ENCODE assay signal across 30 cellular contexts in genomic region chr2:172398444-172398843, GRCh38. TPM values are rescaled to one million over a fixed set of nuclear protein-coding genes. Genes with fewer than 3 reads are reported as not detected.
DNase-seq lines count a peak whose midpoint lies in the region; ATAC-seq, FAIRE-seq and TF ChIP-seq lines count a peak whose summit lies in the region.
"Had no signal": no experiment of that assay in that cellular context is flagged by ENCODE, and none has a peak within 500 bp of the region (broad histone marks: within the 10 kb centered on the region; RNA-seq: fewer than 3 reads in every experiment).

No MANE protein-coding gene starts in this region.

- peaks cover 58% of the 10 kb centered on the region for H3K4me1 ChIP-seq in left ventricle myocardium inferior
- peaks cover 6 to 11% of the 10 kb centered on the region in 2 donors for H3K4me1 ChIP-seq in kidney (ENCODE audit: control insufficient read depth in 1 of 2, insufficient read depth in 1 of 2, low read depth in 1 of 2, low read length in 2 of 2)
- no peaks in the 10 kb centered on the region for H3K4me1 ChIP-seq in effector memory CD4-positive, alpha-beta T cell (ENCODE audit: control insufficient read depth, insufficient read depth, low read length, poor library complexity, severe bottlenecking)
- H3K4me1 ChIP-seq: adrenal gland, BE2C had no signal

- H3K9me3 ChIP-seq in left ventricle myocardium inferior (replicated peaks) = no peaks in the 10 kb centered on the region
- H3K9me3 ChIP-seq in kidney (ENCODE audit: control insufficient read depth in 1 of 2, low read length in 2 of 2) = no peaks in the 10 kb centered on the region
- no peaks in the 10 kb centered on the region for H3K9me3 ChIP-seq in effector memory CD4-positive, alpha-beta T cell (ENCODE audit: control insufficient read depth, low read length)
- H3K9me3 ChIP-seq: adrenal gland, BE2C, tibial nerve had no signal

- H3K27ac ChIP-seq in left ventricle myocardium inferior (replicated peaks) (peak overlapping the region; percentile 46), brain microvascular endothelial cell (no peak overlapping the region), kidney (ENCODE audit: low read depth in 2 of 2, low read length in 2 of 2) (no peak overlapping the region)
- H3K27ac ChIP-seq in effector memory CD4-positive, alpha-beta T cell (ENCODE audit: insufficient read depth, low read length, poor library complexity, severe bottlenecking) = no peak overlapping the region
- H3K27ac ChIP-seq: SK-N-MC had no signal

- H3K4me3 ChIP-seq in left ventricle myocardium inferior (no peak overlapping the region), brain microvascular endothelial cell (ENCODE audit: low read depth, low read length) (no peak overlapping the region), kidney (ENCODE audit: low read length in 2 of 2) (no peak overlapping the region)
- H3K4me3 ChIP-seq in effector memory CD4-positive, alpha-beta T cell (ENCODE audit: insufficient read depth, low read depth, low read length, poor library complexity, severe bottlenecking) = no peak overlapping the region
- H3K4me3 ChIP-seq: adrenal gland, SK-N-MC, smooth muscle cell, tibial nerve had no signal

- DNase-seq in left ventricle myocardium inferior = no peak
- DNase-seq in Right ventricle myocardium superior = no peak
- DNase-seq in brain microvascular endothelial cell = no peak
- no peak for DNase-seq in kidney
- DNase-seq in HTR-8/SVneo (ENCODE audit: insufficient read length, low spot score) = no peak
- DNase-seq in Kasumi-1 (lab: John Stamatoyannopoulos, UW) = no peak
- no peak for DNase-seq in effector memory CD4-positive, alpha-beta T cell
- DNase-seq in NCI-H1092 treated with DMSO at 0.1 percent for 48 hours (lab: John Stamatoyannopoulos, UW) = no peak
- DNase-seq: activated CD4-positive, alpha-beta memory T cell treated with anti-CD3 and anti-CD28 coated beads for 36 hours; activated CD8-positive, alpha-beta memory T cell treated with anti-CD3 and anti-CD28 coated beads, Interleukin-2, amount 50 U/mL, for 4 hours; activated naive CD4-positive, alpha-beta T cell treated with anti-CD3 and anti-CD28 coated beads for 36 hours; adrenal gland; BE2C; effector memory CD8-positive, alpha-beta T cell; foreskin fibroblast; GDM1; HCEC 1CT; immature natural killer cell; NCI-H146; NCI-H526 treated with DMSO at 0.1 percent for 48 hours; stimulated activated CD4-positive, alpha-beta T cell treated with anti-CD3 and anti-CD28 coated beads, Interleukin-1b, Interleukin-23, amount 100 ng/mL, for 48 hours; stimulated activated CD8-positive, alpha-beta memory T cell treated with anti-CD3 and anti-CD28 coated beads, Interleukin-4, amount 100 ng/mL, for 48 hours; stimulated activated naive CD8-positive, alpha-beta T cell treated with anti-CD3 and anti-CD28 coated beads, Interleukin-15, amount 100 ng/mL, for 72 hours had no signal

- H3K9ac ChIP-seq in kidney (ENCODE audit: low read length in 2 of 2) = no peak overlapping the region

- in situ Hi-C loops in brain microvascular endothelial cell (cut with HindIII; ENCODE audit: low pct_ligation_motif_present, low sequenced_read_pairs) = no loop called here

- FAIRE-seq in kidney (lab: Jason Lieb, UNC) (peak; percentile 63), HTR-8/SVneo (lab: Jason Lieb, UNC) (no peak)
- FAIRE-seq: colon, GM19239 had no signal

- peak; percentile 46 for TF ChIP-seq CTCF in left ventricle myocardium inferior (IDR thresholded peaks at IDR 0.05; ENCODE audit: borderline replicate concordance)
- TF ChIP-seq CTCF in brain microvascular endothelial cell (IDR thresholded peaks at IDR 0.05; ENCODE audit: low read depth, low read length, missing control alignments) = peak; percentile 14
- no peak for TF ChIP-seq CTCF in kidney (IDR thresholded peaks at IDR 0.05; ENCODE audit: borderline replicate concordance, extremely low read depth, insufficient read depth)

- H3K27me3 ChIP-seq in left ventricle myocardium inferior (ENCODE audit: low read depth) = no peaks in the 10 kb centered on the region
- H3K27me3 ChIP-seq in brain microvascular endothelial cell (replicated peaks) = no peaks in the 10 kb centered on the region
- no peaks in the 10 kb centered on the region for H3K27me3 ChIP-seq in effector memory CD4-positive, alpha-beta T cell (replicated peaks; ENCODE audit: control insufficient read depth, insufficient read depth, low read length, poor library complexity, severe bottlenecking)
- H3K27me3 ChIP-seq: adrenal gland, BE2C, tibial nerve had no signal

- H3K36me3 ChIP-seq in left ventricle myocardium inferior (no peaks in the 10 kb centered on the region), brain microvascular endothelial cell (replicated peaks) (no peaks in the 10 kb centered on the region), kidney (ENCODE audit: control insufficient read depth in 1 of 2, insufficient read depth in 2 of 2, low read length in 2 of 2) (no peaks in the 10 kb centered on the region)
- no peaks in the 10 kb centered on the region for H3K36me3 ChIP-seq in effector memory CD4-positive, alpha-beta T cell (ENCODE audit: control insufficient read depth, insufficient read depth, low read length)
- H3K36me3 ChIP-seq: adrenal gland, BE2C, tibial nerve had no signal

- ATAC-seq in Right ventricle myocardium superior (ENCODE audit: poor library complexity) = no peak
- ATAC-seq: effector memory CD8-positive, alpha-beta T cell; esophagus mucosa; natural killer cell treated with Interleukin-12 subunit alpha and Interleukin-12 subunit beta and Interleukin-15 and Interleukin-18, amount 100 ng/mL, for 72 hours; stimulated activated naive CD8-positive, alpha-beta T cell treated with anti-CD3 and anti-CD28 coated beads, Interleukin-15, amount 100 ng/mL, for 72 hours had no signal

- intact Hi-C loops in left ventricle myocardium inferior (cut with micrococcal nuclease) = no loop called here
- intact Hi-C loops in Right ventricle myocardium superior (cut with DNase I) = no loop called here
- intact Hi-C loops in kidney (cut with DNase I) = no loop called here

RNA-seq across cellular contexts. Expression of gene ITGA6, which starts 28.9 kb away (rescaled TPM):
- 42.0 TPM for total RNA-seq in left ventricle myocardium inferior
- total RNA-seq in Right ventricle myocardium superior = 44.4 TPM
- total RNA-seq in kidney = 89.1 TPM
- polyA plus RNA-seq in kidney (ENCODE audit: insufficient read depth, low read depth, low replicate concordance) = 32.8 TPM
